ENCODE assay signal across 10 cellular contexts in genomic region chr11:96185220-96185768, GRCh38.
DNase-seq lines count a peak whose midpoint lies in the region; ATAC-seq, FAIRE-seq and TF ChIP-seq lines count a peak whose summit lies in the region.
"Had no signal": no experiment of that assay in that cellular context is flagged by ENCODE, and none has a peak within 500 bp of the region (broad histone marks: within the 10 kb centered on the region; RNA-seq: fewer than 3 reads in every experiment).

No MANE protein-coding gene starts in this region.

- no peak for DNase-seq in GM12892 (ENCODE audit: insufficient read length)
- peak; percentile 91 for DNase-seq in NCI-H526 treated with DMSO at 0.1 percent for 48 hours (lab: John Stamatoyannopoulos, UW)
- DNase-seq in tibial nerve (ENCODE audit: low spot score in 2 of 2), result no peak
- DNase-seq in activated T-cell treated with anti-CD3 and anti-CD28 coated beads, Interleukin-2, amount 50 U/mL, for 48 hours, result no peak
- no peak for DNase-seq in erythroblast (lab: John Stamatoyannopoulos, UW)
- no peak for DNase-seq in H9
- DNase-seq: nucleus accumbens had no signal

- no peak overlapping the region for H2BK15ac ChIP-seq in H9 (ENCODE audit: low read depth, low read length)

- no peak overlapping the region for H4K91ac ChIP-seq in H9 (ENCODE audit: insufficient read length, low read depth, low read length)

- H3K36me3 ChIP-seq in tibial nerve, result no peaks in the 10 kb centered on the region

- H3K56ac ChIP-seq in H9 (ENCODE audit: insufficient read length, low read depth, low read length), result no peak overlapping the region

- FAIRE-seq in GM12892 (lab: Jason Lieb, UNC), result peak; percentile 80
- FAIRE-seq: colon had no signal

- no peaks in the 10 kb centered on the region for H3K23me2 ChIP-seq in H9 (ENCODE audit: insufficient read length, low read depth, low read length, poor library complexity, severe bottlenecking)

- no peak overlapping the region for H3K18ac ChIP-seq in H9 (ENCODE audit: insufficient read length, low read depth, low read length)

- H3K79me1 ChIP-seq in H9 (ENCODE audit: insufficient read depth, low read depth, low read length, poor library complexity, severe bottlenecking), result no peaks in the 10 kb centered on the region

- no peak overlapping the region for H3K27ac ChIP-seq in tibial nerve
- H3K27ac ChIP-seq in H9 (ENCODE audit: insufficient read length, low read depth, low read length), result no peak overlapping the region

- ATAC-seq in GM19397 (IDR thresholded peaks at IDR 0.05; ENCODE audit: unreplicated experiment) (peak; percentile 71), HG02943 (IDR thresholded peaks at IDR 0.05; ENCODE audit: low read depth, unreplicated experiment) (peak; percentile 71)

- no peaks in the 10 kb centered on the region for H3K79me2 ChIP-seq in H9 (ENCODE audit: insufficient read depth, low read length)

- H3K27me3 Mint-ChIP-seq in H9 (ENCODE audit: low read depth), result no peaks in the 10 kb centered on the region

- H3K9me3 Mint-ChIP-seq in H9, result no peaks in the 10 kb centered on the region

- H2BK5ac ChIP-seq in H9 (ENCODE audit: insufficient read length, low read length), result no peak overlapping the region

- no peaks in the 10 kb centered on the region for H3K9me3 ChIP-seq in tibial nerve
- H3K9me3 ChIP-seq in H9 (ENCODE audit: control insufficient read depth, low read depth, low read length), result no peaks in the 10 kb centered on the region

- no peaks in the 10 kb centered on the region for H4K20me1 ChIP-seq in H9 (ENCODE audit: control insufficient read depth, insufficient read depth, insufficient read length)

- no peaks in the 10 kb centered on the region for H3K36me3 Mint-ChIP-seq in H9 (ENCODE audit: insufficient read depth in 1 of 3, low read depth in 3 of 3)

- no peak overlapping the region for H3K9ac ChIP-seq in H9 (ENCODE audit: extremely low read depth, insufficient read length, low read length)

- no peak overlapping the region for H3K4me2 ChIP-seq in H9 (ENCODE audit: insufficient read depth, insufficient read length, low read length)

- TF ChIP-seq CTCF in tibial nerve (IDR thresholded peaks at IDR 0.05) (no peak), H9 (conservative IDR thresholded peaks at IDR 0.05) (no peak)

- no peak overlapping the region; a peak in 2 of 7 replicates for H3K27ac Mint-ChIP-seq in H9

- H2BK20ac ChIP-seq in H9 (ENCODE audit: low read depth, low read length, poor library complexity, severe bottlenecking), result no peak overlapping the region

- no peak overlapping the region for H2AK5ac ChIP-seq in H9 (ENCODE audit: insufficient read length, low read length)

- H3T11ph ChIP-seq in H9 (ENCODE audit: low read length), result no peak overlapping the region

- H3K4me3 ChIP-seq in tibial nerve, result no peak overlapping the region

- H3K14ac ChIP-seq in H9 (ENCODE audit: insufficient read depth, low read length), result no peak overlapping the region

- H2AFZ ChIP-seq in H9 (ENCODE audit: low read length), result no peak overlapping the region

- H3K27me3 ChIP-seq in tibial nerve (no peaks in the 10 kb centered on the region), H9 (ENCODE audit: insufficient read depth, low read length) (no peaks in the 10 kb centered on the region)

- H3K4me1 ChIP-seq in tibial nerve (peaks cover 0 to 27% (median 19%) of the 10 kb centered on the region in 4 donors), H9 (ENCODE audit: insufficient read depth, low read length) (peaks cover 14% of the 10 kb centered on the region)

- 62 to 66% methylated on average over 4 of the region's 4 CpGs for WGBS in tibial nerve, 2 donors
- WGBS in H9 (ENCODE audit: extremely low coverage, insufficient read length, low lambda C conversion rate), result no CpG with 5 or more reads among the region's 4 CpGs

- TF ChIP-seq EP300 in tibial nerve (IDR thresholded peaks at IDR 0.05), result no peak

- peaks cover 32 to 49% of the 10 kb centered on the region in 2 experiments for H3K4me1 Mint-ChIP-seq in H9

- H2BK12ac ChIP-seq in H9 (ENCODE audit: insufficient read length, low read depth, low read length), result no peak overlapping the region

- no peak overlapping the region for H3K4ac ChIP-seq in H9 (ENCODE audit: low read depth, low read length)

- H4K5ac ChIP-seq in H9 (ENCODE audit: insufficient read length, low read depth, low read length), result no peak overlapping the region

- no peak overlapping the region for H2BK120ac ChIP-seq in H9 (ENCODE audit: low read depth, low read length, poor library complexity, severe bottlenecking)

- no peak overlapping the region for H3K4me3 Mint-ChIP-seq in H9

- H4K8ac ChIP-seq in H9 (replicated peaks; ENCODE audit: insufficient read length, low read depth, low read length), result no peak overlapping the region

- H3K23ac ChIP-seq in H9 (ENCODE audit: insufficient read length, low read depth, low read length), result no peak overlapping the region

- TF ChIP-seq POLR2A in GM12892 (IDR thresholded peaks at IDR 0.05; ENCODE audit: low read depth, low read length) (no peak), tibial nerve (IDR thresholded peaks at IDR 0.05) (no peak), erythroblast (IDR thresholded peaks at IDR 0.05; ENCODE audit: low read length) (no peak)
